Comparison of ENCODE assay signal across 10 cellular contexts in genomic region chr2:101330253-101330921, GRCh38. TPM values are rescaled to one million over a fixed set of nuclear protein-coding genes. Genes with fewer than 3 reads are reported as not detected.
DNase-seq lines count a peak whose midpoint lies in the region; ATAC-seq, FAIRE-seq and TF ChIP-seq lines count a peak whose summit lies in the region.
"Had no signal": no experiment of that assay in that cellular context is flagged by ENCODE, and none has a peak within 500 bp of the region (broad histone marks: within the 10 kb centered on the region; RNA-seq: fewer than 3 reads in every experiment).

No MANE protein-coding gene starts in this region.

- H3K36me3 ChIP-seq in BLaER1 treated with 17β-estradiol and CSF1 and Interleukin-3, amounts not matched to agents 10 nM and 100 nM = peaks cover 0 to 4% (median 0%) of the 10 kb centered on the region in 11 experiments; a peak in 1 of 22 replicates
- H3K36me3 ChIP-seq in endodermal cell (ENCODE audit: control insufficient read depth, insufficient read depth, low read length) = no peaks in the 10 kb centered on the region
- no peaks in the 10 kb centered on the region for H3K36me3 ChIP-seq in prostate gland
- H3K36me3 ChIP-seq: SJCRH30 had no signal

- peak overlapping the region; percentile 79 to 100 (median 98) for H3K27ac ChIP-seq in BLaER1 treated with 17β-estradiol and CSF1 and Interleukin-3, amounts not matched to agents 10 nM and 100 nM
- H3K27ac ChIP-seq in endodermal cell (ENCODE audit: low read depth, low read length) (peak overlapping the region; percentile 0), prostate gland (peak overlapping the region in 1 of 2 donors; percentile 5)
- H3K27ac ChIP-seq: SJCRH30 had no signal

- H3K9ac ChIP-seq in BLaER1 treated with 17β-estradiol and CSF1 and Interleukin-3, amounts not matched to agents 10 nM and 100 nM = peak overlapping the region; percentile 65 to 93 (median 85)
- no peak overlapping the region for H3K9ac ChIP-seq in endodermal cell (ENCODE audit: extremely low read depth, low read length, poor library complexity, severe bottlenecking)

- peaks cover 8 to 17% (median 10%) of the 10 kb centered on the region in 11 experiments for H3K9me3 ChIP-seq in BLaER1 treated with 17β-estradiol and CSF1 and Interleukin-3, amounts not matched to agents 10 nM and 100 nM (replicated peaks in 1 of 11)
- H3K9me3 ChIP-seq in endodermal cell (ENCODE audit: control insufficient read depth, low read length) (peaks cover 8% of the 10 kb centered on the region), prostate gland (no peaks in the 10 kb centered on the region)

- TF ChIP-seq CTCF in endodermal cell (conservative IDR thresholded peaks at IDR 0.05) (no peak), natural killer cell (IDR thresholded peaks at IDR 0.05) (no peak), D721Med (IDR thresholded peaks at IDR 0.05; ENCODE audit: insufficient read depth, missing control alignments) (no peak), prostate gland (IDR thresholded peaks at IDR 0.05) (no peak)

- intact Hi-C loops in activated CD4-positive, alpha-beta T cell treated with anti-CD3 and anti-CD28 coated beads, Interleukin-2, amount 10 ng/mL, durations not matched to agents 24 days and 14 days (cut with micrococcal nuclease) = no loop called here
- intact Hi-C loops in natural killer cell (cut with micrococcal nuclease) = no loop called here
- intact Hi-C loops in prostate gland (cut with DNase I) = no loop called here

- H3K4me2 ChIP-seq in BLaER1 treated with 17β-estradiol and CSF1 and Interleukin-3, amounts not matched to agents 10 nM and 100 nM = peak overlapping the region; percentile 68 to 93 (median 82)

- H3K27me3 Mint-ChIP-seq in activated CD4-positive, alpha-beta T cell treated with anti-CD3 and anti-CD28 coated beads, Interleukin-2, amount 10 ng/mL, durations not matched to agents 24 days and 14 days = no peaks in the 10 kb centered on the region
- H3K27me3 Mint-ChIP-seq in endodermal cell (ENCODE audit: insufficient read depth) (no peaks in the 10 kb centered on the region), natural killer cell (ENCODE audit: low read depth in 2 of 2) (no peaks in the 10 kb centered on the region)
- H3K27me3 Mint-ChIP-seq: B cell had no signal

- peak overlapping the region; percentile 9 for H3K4me3 Mint-ChIP-seq in activated CD4-positive, alpha-beta T cell treated with anti-CD3 and anti-CD28 coated beads, Interleukin-2, amount 10 ng/mL, durations not matched to agents 24 days and 14 days
- H3K4me3 Mint-ChIP-seq in endodermal cell = no peak overlapping the region
- H3K4me3 Mint-ChIP-seq in natural killer cell = peak overlapping the region; percentile 72
- H3K4me3 Mint-ChIP-seq: B cell had no signal

- no peak for FAIRE-seq in D721Med (lab: Jason Lieb, UNC)

- TF ChIP-seq POLR2A in prostate gland (IDR thresholded peaks at IDR 0.05) = no peak

- H3K4me1 ChIP-seq in BLaER1 treated with 17β-estradiol and CSF1 and Interleukin-3, amounts not matched to agents 10 nM and 100 nM = peaks cover 38 to 97% (median 85%) of the 10 kb centered on the region in 10 experiments
- peaks cover 10% of the 10 kb centered on the region for H3K4me1 ChIP-seq in endodermal cell (ENCODE audit: control insufficient read depth, insufficient read depth, low read length)
- peaks cover 2% of the 10 kb centered on the region for H3K4me1 ChIP-seq in prostate gland (replicated peaks)

- peak; percentile 30 to 64 (median 62) for ATAC-seq in natural killer cell
- no peak for ATAC-seq in GM19463 (IDR thresholded peaks at IDR 0.05; ENCODE audit: unreplicated experiment)

- H3K9me3 Mint-ChIP-seq in activated CD4-positive, alpha-beta T cell treated with anti-CD3 and anti-CD28 coated beads, Interleukin-2, amount 10 ng/mL, durations not matched to agents 24 days and 14 days = no peaks in the 10 kb centered on the region
- H3K9me3 Mint-ChIP-seq in endodermal cell (no peaks in the 10 kb centered on the region), natural killer cell (no peaks in the 10 kb centered on the region)

- no peaks in the 10 kb centered on the region for H3K36me3 Mint-ChIP-seq in activated CD4-positive, alpha-beta T cell treated with anti-CD3 and anti-CD28 coated beads, Interleukin-2, amount 10 ng/mL, durations not matched to agents 24 days and 14 days (ENCODE audit: low read depth)
- no peaks in the 10 kb centered on the region for H3K36me3 Mint-ChIP-seq in endodermal cell (ENCODE audit: low read depth)
- H3K36me3 Mint-ChIP-seq in natural killer cell = no peaks in the 10 kb centered on the region

- H3K4me3 ChIP-seq in BLaER1 treated with 17β-estradiol and CSF1 and Interleukin-3, amounts not matched to agents 10 nM and 100 nM = no peak overlapping the region; a peak in 1 of 20 replicates
- H3K4me3 ChIP-seq in endodermal cell (ENCODE audit: low read length) (no peak overlapping the region), prostate gland (no peak overlapping the region)
- H3K4me3 ChIP-seq: SJCRH30 had no signal

- H3K27ac Mint-ChIP-seq in activated CD4-positive, alpha-beta T cell treated with anti-CD3 and anti-CD28 coated beads, Interleukin-2, amount 10 ng/mL, durations not matched to agents 24 days and 14 days = peak overlapping the region; percentile 67
- H3K27ac Mint-ChIP-seq in endodermal cell (peak overlapping the region; percentile 82), natural killer cell (no peak overlapping the region)

- peaks cover 27% of the 10 kb centered on the region for H3K4me1 Mint-ChIP-seq in activated CD4-positive, alpha-beta T cell treated with anti-CD3 and anti-CD28 coated beads, Interleukin-2, amount 10 ng/mL, durations not matched to agents 24 days and 14 days
- peaks cover 14% of the 10 kb centered on the region for H3K4me1 Mint-ChIP-seq in endodermal cell
- peaks cover 0 to 5% of the 10 kb centered on the region in 2 donors for H3K4me1 Mint-ChIP-seq in natural killer cell
- H3K4me1 Mint-ChIP-seq: B cell had no signal

- no peaks in the 10 kb centered on the region for H4K20me1 ChIP-seq in BLaER1 treated with 17β-estradiol and CSF1 and Interleukin-3, amounts not matched to agents 10 nM and 100 nM

- WGBS in endodermal cell (ENCODE audit: insufficient coverage in 1 of 2, insufficient read length in 1 of 2), 2 experiments = 37 to 49% methylated on average over 8 to 12 of the region's 12 CpGs
- 54% methylated on average over 12 of the region's 12 CpGs for WGBS in prostate gland

- no peaks in the 10 kb centered on the region for H3K27me3 ChIP-seq in BLaER1 treated with 17β-estradiol and CSF1 and Interleukin-3, amounts not matched to agents 10 nM and 100 nM
- H3K27me3 ChIP-seq in endodermal cell (ENCODE audit: control insufficient read depth, insufficient read depth, low read length, poor library complexity, severe bottlenecking) = no peaks in the 10 kb centered on the region
- no peaks in the 10 kb centered on the region for H3K27me3 ChIP-seq in prostate gland (replicated peaks; ENCODE audit: insufficient read depth)
- H3K27me3 ChIP-seq: SJCRH30 had no signal

- peak; percentile 79 for DNase-seq in activated CD4-positive, alpha-beta T cell treated with anti-CD3 and anti-CD28 coated beads, Interleukin-2, amount 10 ng/mL, durations not matched to agents 24 days and 14 days
- DNase-seq in endodermal cell = peak; percentile 92
- DNase-seq in natural killer cell = peak; percentile 24
- no peak for DNase-seq in D721Med (ENCODE audit: insufficient read length, low spot score)
- no peak for DNase-seq in AG08395 (ENCODE audit: low spot score)
- DNase-seq in prostate gland (ENCODE audit: low spot score) = no peak

RNA-seq across cellular contexts. Expression of gene RNF149, which starts 21.9 kb away (rescaled TPM):
- 40.3 and 40.7 TPM in 2 replicates for total RNA-seq in activated CD4-positive, alpha-beta T cell treated with anti-CD3 and anti-CD28 coated beads, Interleukin-2, amount 10 ng/mL, durations not matched to agents 24 days and 14 days
- total RNA-seq in endodermal cell (10 to 100 TPM; 26.4 to 36.3 TPM), natural killer cell (100 to 1,000 TPM; 133 to 151 (median 149) TPM), prostate gland (10 to 100 TPM; 57.2 to 75.4 TPM)
- polyA plus RNA-seq in endodermal cell (2013, experiment 1 of 2) = 30.9 TPM
- polyA plus RNA-seq in endodermal cell (2013, experiment 2 of 2) = 26.1 TPM

RNA-seq across cellular contexts. Expression of gene CREG2, which starts 56.9 kb away (rescaled TPM):
- not detected in 2 replicates for total RNA-seq in activated CD4-positive, alpha-beta T cell treated with anti-CD3 and anti-CD28 coated beads, Interleukin-2, amount 10 ng/mL, durations not matched to agents 24 days and 14 days
- total RNA-seq in endodermal cell = under 1 TPM in 1 of 2 donors, not detected in 1; 0.13 TPM
- polyA plus RNA-seq in endodermal cell (2013, experiment 1 of 2) = 0.53 TPM
- 0.08 TPM for polyA plus RNA-seq in endodermal cell (2013, experiment 2 of 2)
- not detected for total RNA-seq in natural killer cell
- total RNA-seq in prostate gland = not detected
- total RNA-seq: B cell had no signal

Comparison
In these comparisons a context has a peak if more than half of its experiments do, and no peak if none do; other contexts are left out.
1. DNase-seq: peak in activated CD4-positive, alpha-beta T cell treated with anti-CD3 and anti-CD28 coated beads, Interleukin-2, amount 10 ng/mL, durations not matched to agents 24 days and 14 days (single experiment), endodermal cell (single experiment) and natural killer cell (single experiment); none in D721Med (single experiment), AG08395 (single experiment) and prostate gland (single experiment).
2. H3K27ac Mint-ChIP-seq: peak in activated CD4-positive, alpha-beta T cell treated with anti-CD3 and anti-CD28 coated beads, Interleukin-2, amount 10 ng/mL, durations not matched to agents 24 days and 14 days (single experiment) and endodermal cell (single experiment); none in natural killer cell (0 of 2).